18 cellular contexts compared by ENCODE assay signal in genomic region chr20:32557284-32557683, GRCh38.
"Had no signal": no experiment of that assay in that cellular context is flagged by ENCODE, and none has a peak within 500 bp of the region (broad histone marks: within the 10 kb centered on the region; RNA-seq: fewer than 3 reads in every experiment).

No MANE protein-coding gene starts in this region.

- H3K4me3 Mint-ChIP-seq: activated CD4-positive, alpha-beta T cell treated with anti-CD3 and anti-CD28 coated beads for 36 hours; T-helper 2 cell treated with Interferon-gamma antibody and Interleukin-4, amounts not matched to agents 5 μg/mL and 100 μg/mL, for 36 hours had no signal

- DNase-seq: activated CD4-positive, alpha-beta T cell treated with anti-CD3 and anti-CD28 coated beads for 36 hours; activated CD4-positive, CD25-positive, alpha-beta regulatory T cell; activated CD8-positive, alpha-beta memory T cell treated with anti-CD3 and anti-CD28 coated beads for 24 hours; activated effector memory CD4-positive, alpha-beta T cell treated with anti-CD3 and anti-CD28 coated beads, Interleukin-2, amount 50 U/mL, for 16 hours; cerebellar nuclear complex; colonic mucosa; effector CD8-positive, alpha-beta T cell; esophagus squamous epithelium; foreskin melanocyte; islet precursor cell; left ventricle myocardium inferior; right cardiac atrium; stimulated activated CD4-positive, alpha-beta T cell treated with anti-CD3 and anti-CD28 coated beads, Interleukin-2, amount 100 ng/mL, for 48 hours; stimulated activated naive CD8-positive, alpha-beta T cell treated with anti-CD3 and anti-CD28 coated beads, Interleukin-15, Interleukin-2, amounts not matched to agents 100 U/mL and 50 U/mL, for 24 hours had no signal

- ATAC-seq: activated CD4-positive, alpha-beta T cell treated with anti-CD3 and anti-CD28 coated beads for 36 hours; activated naive CD4-positive, alpha-beta T cell treated with anti-CD3 and anti-CD28 coated beads, Interleukin-2, amount 50 U/mL, for 72 hours; right cardiac atrium; stimulated activated naive CD8-positive, alpha-beta T cell treated with anti-CD3 and anti-CD28 coated beads, Interleukin-15, Interleukin-2, amounts not matched to agents 100 U/mL and 50 U/mL, for 24 hours had no signal

- H3K9me3 Mint-ChIP-seq: activated naive CD4-positive, alpha-beta T cell treated with anti-CD3 and anti-CD28 coated beads, Interleukin-2, amount 50 U/mL, for 72 hours; T-helper 2 cell treated with Interferon-gamma antibody and Interleukin-4, amounts not matched to agents 5 μg/mL and 100 μg/mL, for 36 hours had no signal

- H3K27ac Mint-ChIP-seq: activated CD4-positive, alpha-beta T cell treated with anti-CD3 and anti-CD28 coated beads for 36 hours; T-helper 2 cell treated with Interferon-gamma antibody and Interleukin-4, amounts not matched to agents 5 μg/mL and 100 μg/mL, for 36 hours had no signal

- H3K4me3 ChIP-seq: colonic mucosa, esophagus squamous epithelium, left ventricle myocardium inferior, testis had no signal

- H3K27ac ChIP-seq: colonic mucosa, epithelial cell of prostate, esophagus squamous epithelium, left ventricle myocardium inferior, testis had no signal

- H3K27me3 Mint-ChIP-seq: activated CD4-positive, alpha-beta T cell treated with anti-CD3 and anti-CD28 coated beads for 36 hours had no signal

- H3K4me1 ChIP-seq: colonic mucosa, left ventricle myocardium inferior had no signal

- H3K27me3 ChIP-seq: colonic mucosa, testis had no signal

- H3K9me3 ChIP-seq: colonic mucosa, esophagus squamous epithelium, left ventricle myocardium inferior, testis had no signal

- H3K36me3 ChIP-seq: colonic mucosa, esophagus squamous epithelium, left ventricle myocardium inferior had no signal
